Comparison of ENCODE assay signal across 8 cellular contexts in genomic region chr14:45085004-45085403, GRCh38. TPM values are rescaled to one million over a fixed set of nuclear protein-coding genes. Genes with fewer than 3 reads are reported as not detected.
DNase-seq lines count a peak whose midpoint lies in the region; ATAC-seq and TF ChIP-seq lines count a peak whose summit lies in the region.

No MANE protein-coding gene starts in this region.

- peak overlapping the region; percentile 84 for H3K4me3 ChIP-seq in fibroblast of the aortic adventitia (ENCODE audit: low read depth, low read length)
- H3K4me3 ChIP-seq in psoas muscle, result peak overlapping the region; percentile 88

- H3K4me1 ChIP-seq in psoas muscle, result peaks cover 32% of the 10 kb centered on the region

- H3K27ac Mint-ChIP-seq in activated CD4-positive, alpha-beta T cell treated with anti-CD3 and anti-CD28 coated beads for 36 hours, result peak overlapping the region; percentile 97

- intact Hi-C loops in activated CD4-positive, alpha-beta T cell treated with anti-CD3 and anti-CD28 coated beads for 36 hours (cut with DNase I, micrococcal nuclease), result loop anchor here in 1 of 2 experiments (2.0 kb wide), 1 partner anchor 168 kb away; the partner anchor contains the start of gene MIS18BP1
- intact Hi-C loops in psoas muscle (cut with DNase I), result loop anchor here (5.0 to 10.0 kb wide), 2 partner anchors 47 to 120 kb away; partner anchors contain the start of genes FKBP3 (in 1 of the 2), KLHL28 (in 1 of the 2) and TOGARAM1 (in 1 of the 2)

- TF ChIP-seq CTCF in fibroblast of the aortic adventitia (IDR thresholded peaks at IDR 0.05; ENCODE audit: insufficient read depth, low read length) (no peak), psoas muscle (IDR thresholded peaks at IDR 0.05) (no peak), GM10248 (IDR thresholded peaks at IDR 0.05; ENCODE audit: control extremely low read depth, extremely low read depth, low read depth, missing control alignments) (no peak)

- WGBS in psoas muscle, 3 donors, result 3 to 4% (median 3%) methylated on average over 3 of the region's 3 CpGs

- peaks cover 53% of the 10 kb centered on the region for H3K4me1 Mint-ChIP-seq in activated CD4-positive, alpha-beta T cell treated with anti-CD3 and anti-CD28 coated beads for 36 hours

- no peak for DNase-seq in activated CD4-positive, alpha-beta T cell treated with anti-CD3 and anti-CD28 coated beads for 36 hours
- DNase-seq in activated CD4-positive, alpha-beta T cell treated with anti-CD3 and anti-CD28 coated beads for 1 hour, result no peak
- DNase-seq in SW480 (ENCODE audit: low spot score) (peak; percentile 7), fibroblast of the aortic adventitia (ENCODE audit: low read depth) (peak; percentile 61), psoas muscle (no peak), GM10248 (ENCODE audit: extremely low spot score) (no peak), MV-4-11 (lab: John Stamatoyannopoulos, UW) (no peak)

- no peak for ATAC-seq in activated CD4-positive, alpha-beta T cell treated with anti-CD3 and anti-CD28 coated beads for 36 hours
- ATAC-seq in psoas muscle, result peak in 2 of 4 donors; percentile 10 to 47
- ATAC-seq in HG03521 (IDR thresholded peaks at IDR 0.05; ENCODE audit: unreplicated experiment), result no peak

- H3K9me3 Mint-ChIP-seq in activated CD4-positive, alpha-beta T cell treated with anti-CD3 and anti-CD28 coated beads for 36 hours (ENCODE audit: low read depth), result no peaks in the 10 kb centered on the region

- no peaks in the 10 kb centered on the region for H3K36me3 ChIP-seq in psoas muscle (ENCODE audit: insufficient read depth in 1 of 2, low read depth in 1 of 2)

- H3K9me3 ChIP-seq in psoas muscle, result no peaks in the 10 kb centered on the region

- H3K27me3 ChIP-seq in psoas muscle (ENCODE audit: insufficient read depth in 3 of 3, low read length in 2 of 3), result no peaks in the 10 kb centered on the region

- CTCF ChIA-PET in activated CD4-positive, alpha-beta T cell treated with anti-CD3 and anti-CD28 coated beads for 36 hours (lab: Charles Lee), result interaction anchor here (0.5 to 1.6 kb wide), 3 partner anchors 31 to 204 kb away, joined by 3 to 6 read pairs (median 6); no protein-coding TSS in a partner anchor
- CTCF ChIA-PET in GM10248 (lab: Yijun Ruan, JAX), result interaction anchor here (1.4 kb wide), 1 partner anchor 14 kb away, joined by 3 read pairs; no protein-coding TSS in a partner anchor

- POLR2A ChIA-PET in activated CD4-positive, alpha-beta T cell treated with anti-CD3 and anti-CD28 coated beads for 36 hours (lab: Charles Lee), result no interaction called here
- POLR2A ChIA-PET in GM10248 (lab: Yijun Ruan, JAX), result interaction anchor here (0.6 kb wide), 1 partner anchor 92 kb away, joined by 3 read pairs; no protein-coding TSS in a partner anchor

- peak overlapping the region; percentile 93 for H3K4me3 Mint-ChIP-seq in activated CD4-positive, alpha-beta T cell treated with anti-CD3 and anti-CD28 coated beads for 36 hours

- no peaks in the 10 kb centered on the region for H3K27me3 Mint-ChIP-seq in activated CD4-positive, alpha-beta T cell treated with anti-CD3 and anti-CD28 coated beads for 36 hours

- peaks cover 23% of the 10 kb centered on the region for H3K36me3 Mint-ChIP-seq in activated CD4-positive, alpha-beta T cell treated with anti-CD3 and anti-CD28 coated beads for 36 hours (ENCODE audit: low read depth)

- peak overlapping the region; percentile 89 for H3K27ac ChIP-seq in psoas muscle

RNA-seq across cellular contexts. Expression of gene PRPF39, which starts 1.1 kb away (rescaled TPM):
- total RNA-seq in activated CD4-positive, alpha-beta T cell treated with anti-CD3 and anti-CD28 coated beads for 36 hours, result 10 to 100 TPM; 45.2 to 47.5 TPM
- total RNA-seq in fibroblast of the aortic adventitia (ENCODE audit: low replicate concordance) (24.8 and 32.7 TPM in 2 replicates), psoas muscle (10 to 100 TPM; 13.8 to 32.4 (median 20.2) TPM)
- 10 to 100 TPM; 10.1 to 23.4 (median 13.1) TPM for polyA plus RNA-seq in psoas muscle

RNA-seq across cellular contexts. Expression of gene FKBP3, which starts 49.3 kb away (rescaled TPM):
- 10 to 100 TPM; 70.5 to 73.9 TPM for total RNA-seq in activated CD4-positive, alpha-beta T cell treated with anti-CD3 and anti-CD28 coated beads for 36 hours
- total RNA-seq in fibroblast of the aortic adventitia (ENCODE audit: low replicate concordance), result 21.7 and 41.3 TPM in 2 replicates
- 100 to 1,000 TPM; 169 to 202 (median 185) TPM for total RNA-seq in psoas muscle
- 100 to 1,000 TPM; 132 to 346 (median 260) TPM for polyA plus RNA-seq in psoas muscle

RNA-seq across cellular contexts. Expression of gene FANCM, which starts 50.7 kb away (rescaled TPM):
- 10 to 100 TPM; 11.5 to 14.6 TPM for total RNA-seq in activated CD4-positive, alpha-beta T cell treated with anti-CD3 and anti-CD28 coated beads for 36 hours
- total RNA-seq in fibroblast of the aortic adventitia (ENCODE audit: low replicate concordance) (12.7 and 13.9 TPM in 2 replicates), psoas muscle (1 to 10 TPM; 1.5 to 2.4 (median 1.9) TPM)
- polyA plus RNA-seq in psoas muscle, result 1 to 10 TPM; 1.0 to 2.2 (median 1.7) TPM

Comparison
In these comparisons a context has a peak if more than half of its experiments do, and no peak if none do; other contexts are left out.
1. DNase-seq: peak in SW480 (single experiment) and fibroblast of the aortic adventitia (single experiment); none in activated CD4-positive, alpha-beta T cell treated with anti-CD3 and anti-CD28 coated beads for 36 hours (single experiment), activated CD4-positive, alpha-beta T cell treated with anti-CD3 and anti-CD28 coated beads for 1 hour (single experiment), psoas muscle (0 of 2), GM10248 (single experiment) and MV-4-11 (single experiment).